10 cellular contexts compared by ENCODE assay signal in genomic region chr15:93071469-93071891, GRCh38. TPM values are rescaled to one million over a fixed set of nuclear protein-coding genes. Genes with fewer than 3 reads are reported as not detected.
DNase-seq lines count a peak whose midpoint lies in the region; ATAC-seq and TF ChIP-seq lines count a peak whose summit lies in the region.
"Had no signal": no experiment of that assay in that cellular context is flagged by ENCODE, and none has a peak within 500 bp of the region (broad histone marks: within the 10 kb centered on the region; RNA-seq: fewer than 3 reads in every experiment).

No MANE protein-coding gene starts in this region.

- peaks cover 15% of the 10 kb centered on the region for H3K4me1 Mint-ChIP-seq in activated T-cell treated with anti-CD3 and anti-CD28 coated beads, Interleukin-2, amount 50 U/mL, for 4 hours (ENCODE audit: low read depth)
- H3K4me1 Mint-ChIP-seq in natural killer cell treated with Interleukin-12 subunit alpha and Interleukin-12 subunit beta and Interleukin-15 and Interleukin-18, amount 100 ng/mL, for 72 hours (ENCODE audit: low read depth in 2 of 2), result peaks cover 13 to 15% of the 10 kb centered on the region in 2 donors
- H3K4me1 Mint-ChIP-seq in CD4-positive, alpha-beta T cell (ENCODE audit: low read depth), result peaks cover 5% of the 10 kb centered on the region

- no peaks in the 10 kb centered on the region for H3K9me3 ChIP-seq in esophagus muscularis mucosa
- H3K9me3 ChIP-seq in upper lobe of right lung, result no peaks in the 10 kb centered on the region
- H3K9me3 ChIP-seq in CD4-positive, alpha-beta T cell (ENCODE audit: control insufficient read depth, low read length), result no peaks in the 10 kb centered on the region

- no peak for DNase-seq in activated T-cell treated with anti-CD3 and anti-CD28 coated beads, Interleukin-2, amount 50 U/mL, for 4 hours
- no peak for DNase-seq in activated T-cell treated with anti-CD3 and anti-CD28 coated beads, Interleukin-2, amount 50 U/mL, for 48 hours
- DNase-seq in esophagus muscularis mucosa (ENCODE audit: extremely low spot score) (no peak), upper lobe of right lung (no peak), CD1c-positive myeloid dendritic cell (ENCODE audit: extremely low spot score) (no peak)
- no peak for DNase-seq in natural killer cell treated with Interleukin-12 subunit alpha and Interleukin-12 subunit beta and Interleukin-15 and Interleukin-18, amount 100 ng/mL, for 72 hours (ENCODE audit: low spot score)
- DNase-seq in CD4-positive, alpha-beta T cell, result no peak
- DNase-seq: NCI-H187 treated with DMSO at 0.1 percent for 48 hours, SHP77 had no signal

- H3K27me3 ChIP-seq in esophagus muscularis mucosa (peaks cover 0 to 15% (median 0%) of the 10 kb centered on the region in 4 donors), upper lobe of right lung (peaks cover 13% of the 10 kb centered on the region)
- peaks cover 46% of the 10 kb centered on the region for H3K27me3 ChIP-seq in CD4-positive, alpha-beta T cell (ENCODE audit: control insufficient read depth, insufficient read depth, low read length)

- peaks cover 22 to 85% (median 75%) of the 10 kb centered on the region in 4 donors for H3K4me1 ChIP-seq in esophagus muscularis mucosa
- peaks cover 13% of the 10 kb centered on the region for H3K4me1 ChIP-seq in upper lobe of right lung

- peaks cover 53% of the 10 kb centered on the region for H3K27me3 Mint-ChIP-seq in activated T-cell treated with anti-CD3 and anti-CD28 coated beads, Interleukin-2, amount 50 U/mL, for 4 hours (ENCODE audit: low read depth)
- peaks cover 44 to 60% of the 10 kb centered on the region in 2 donors for H3K27me3 Mint-ChIP-seq in natural killer cell treated with Interleukin-12 subunit alpha and Interleukin-12 subunit beta and Interleukin-15 and Interleukin-18, amount 100 ng/mL, for 72 hours
- peaks cover 72% of the 10 kb centered on the region for H3K27me3 Mint-ChIP-seq in CD4-positive, alpha-beta T cell

- H3K4me3 ChIP-seq in esophagus muscularis mucosa (peak overlapping the region; percentile 74 to 96 (median 88)), upper lobe of right lung (peak overlapping the region; percentile 62)

- peak overlapping the region; percentile 95 to 98 (median 97) for H3K27ac ChIP-seq in esophagus muscularis mucosa (replicated peaks in 1 of 4)
- no peak overlapping the region for H3K27ac ChIP-seq in upper lobe of right lung
- no peak overlapping the region for H3K27ac ChIP-seq in CD4-positive, alpha-beta T cell (ENCODE audit: low read depth, low read length)

- no peak for ATAC-seq in activated T-cell treated with anti-CD3 and anti-CD28 coated beads, Interleukin-2, amount 50 U/mL, for 4 hours
- ATAC-seq in natural killer cell treated with Interleukin-12 subunit alpha and Interleukin-12 subunit beta and Interleukin-15 and Interleukin-18, amount 100 ng/mL, for 72 hours, result no peak
- no peak for ATAC-seq in upper lobe of right lung
- no peak for ATAC-seq in HG03108 (IDR thresholded peaks at IDR 0.05; ENCODE audit: unreplicated experiment)
- ATAC-seq in CD4-positive, alpha-beta T cell (ENCODE audit: poor library complexity), result no peak

- peak overlapping the region; percentile 11 for H3K4me3 Mint-ChIP-seq in activated T-cell treated with anti-CD3 and anti-CD28 coated beads, Interleukin-2, amount 50 U/mL, for 4 hours
- peak overlapping the region; percentile 28 for H3K4me3 Mint-ChIP-seq in natural killer cell treated with Interleukin-12 subunit alpha and Interleukin-12 subunit beta and Interleukin-15 and Interleukin-18, amount 100 ng/mL, for 72 hours
- no peak overlapping the region for H3K4me3 Mint-ChIP-seq in CD4-positive, alpha-beta T cell

- POLR2A ChIA-PET in CD4-positive, alpha-beta T cell (lab: Charles Lee), result no interaction called here

- no peak overlapping the region for H3K27ac Mint-ChIP-seq in natural killer cell treated with Interleukin-12 subunit alpha and Interleukin-12 subunit beta and Interleukin-15 and Interleukin-18, amount 100 ng/mL, for 72 hours
- no peak overlapping the region for H3K27ac Mint-ChIP-seq in CD4-positive, alpha-beta T cell

- WGBS in esophagus muscularis mucosa, result 13% methylated on average over 15 of the region's 18 CpGs

- H3K36me3 ChIP-seq in esophagus muscularis mucosa (no peaks in the 10 kb centered on the region), upper lobe of right lung (no peaks in the 10 kb centered on the region)

- intact Hi-C loops in esophagus muscularis mucosa (cut with DNase I), result no loop called here
- intact Hi-C loops in upper lobe of right lung (cut with DNase I), result no loop called here
- intact Hi-C loops in CD4-positive, alpha-beta T cell (cut with DNase I, micrococcal nuclease), result no loop called here

- no peak for TF ChIP-seq POLR2A in esophagus muscularis mucosa (IDR thresholded peaks at IDR 0.05; ENCODE audit: low read depth)

- no peak for TF ChIP-seq CTCF in esophagus muscularis mucosa (IDR thresholded peaks at IDR 0.05)
- TF ChIP-seq CTCF in upper lobe of right lung (IDR thresholded peaks at IDR 0.05), result no peak
- no peak for TF ChIP-seq CTCF in CD4-positive, alpha-beta T cell (IDR thresholded peaks at IDR 0.05)

- H3K36me3 Mint-ChIP-seq in activated T-cell treated with anti-CD3 and anti-CD28 coated beads, Interleukin-2, amount 50 U/mL, for 4 hours (ENCODE audit: insufficient read depth), result no peaks in the 10 kb centered on the region
- no peaks in the 10 kb centered on the region for H3K36me3 Mint-ChIP-seq in natural killer cell treated with Interleukin-12 subunit alpha and Interleukin-12 subunit beta and Interleukin-15 and Interleukin-18, amount 100 ng/mL, for 72 hours
- no peaks in the 10 kb centered on the region for H3K36me3 Mint-ChIP-seq in CD4-positive, alpha-beta T cell (ENCODE audit: low read depth)

- H3K9me3 Mint-ChIP-seq in activated T-cell treated with anti-CD3 and anti-CD28 coated beads, Interleukin-2, amount 50 U/mL, for 4 hours, result no peaks in the 10 kb centered on the region
- H3K9me3 Mint-ChIP-seq in natural killer cell treated with Interleukin-12 subunit alpha and Interleukin-12 subunit beta and Interleukin-15 and Interleukin-18, amount 100 ng/mL, for 72 hours, result no peaks in the 10 kb centered on the region
- H3K9me3 Mint-ChIP-seq in CD4-positive, alpha-beta T cell, result no peaks in the 10 kb centered on the region

- CTCF ChIA-PET in CD4-positive, alpha-beta T cell (lab: Charles Lee), result no interaction called here

- no peak for TF ChIP-seq EP300 in esophagus muscularis mucosa (IDR thresholded peaks at IDR 0.05)

RNA-seq across cellular contexts. Expression of gene RGMA, which starts 17.5 kb away (rescaled TPM):
- under 1 TPM in 2 of 3 donors, not detected in 1; 0.18 to 0.22 TPM for total RNA-seq in activated T-cell treated with anti-CD3 and anti-CD28 coated beads, Interleukin-2, amount 50 U/mL, for 4 hours
- total RNA-seq in esophagus muscularis mucosa, result 100 to 1,000 TPM; 101 to 312 (median 188) TPM
- total RNA-seq in natural killer cell treated with Interleukin-12 subunit alpha and Interleukin-12 subunit beta and Interleukin-15 and Interleukin-18, amount 100 ng/mL, for 72 hours, result not detected
- total RNA-seq in upper lobe of right lung, result 4.1 TPM
- total RNA-seq in CD4-positive, alpha-beta T cell, result not detected

Comparison
In these comparisons a context has a peak if more than half of its experiments do, and no peak if none do; other contexts are left out.
1. H3K27ac ChIP-seq: peak in esophagus muscularis mucosa (4 of 4); none in upper lobe of right lung (single experiment) and CD4-positive, alpha-beta T cell (single experiment).
2. RNA of gene RGMA, which starts 17.5 kb away (total RNA-seq): 101 to 312 TPM in esophagus muscularis mucosa; 4.1 TPM in upper lobe of right lung (single experiment), not detected in CD4-positive, alpha-beta T cell, 0.18 to 0.22 TPM in activated T-cell treated with anti-CD3 and anti-CD28 coated beads, Interleukin-2, amount 50 U/mL, for 4 hours and not detected in natural killer cell treated with Interleukin-12 subunit alpha and Interleukin-12 subunit beta and Interleukin-15 and Interleukin-18, amount 100 ng/mL, for 72 hours; every median in the first group is over 10 times any median in the second.